ENCODE assay signal across 19 cellular contexts in the genomic region with DNA sequence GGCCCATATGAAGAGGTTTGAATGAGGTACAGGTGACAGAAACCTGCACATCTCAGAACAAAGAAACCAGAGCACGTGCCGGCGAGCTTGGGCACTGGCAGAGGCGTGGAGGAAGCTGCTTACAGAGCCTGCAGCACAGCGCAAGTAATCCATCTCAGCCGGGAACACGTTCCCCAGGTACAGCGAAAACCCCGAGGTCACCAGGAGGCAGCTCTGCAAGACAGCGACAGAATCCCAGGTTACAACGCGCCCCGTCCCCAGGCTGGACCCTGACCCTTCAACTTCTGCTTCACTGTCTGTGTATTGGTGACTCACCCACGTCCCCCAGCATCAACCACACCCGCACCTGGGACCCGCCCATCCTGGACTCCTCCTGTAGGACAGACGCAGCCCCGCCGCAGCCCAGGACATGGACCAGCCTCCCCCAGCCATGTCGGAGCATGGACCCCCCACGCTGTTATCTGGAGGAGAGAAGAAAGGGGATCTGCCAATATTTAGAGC. TPM values are rescaled to one million over a fixed set of nuclear protein-coding genes. Genes with fewer than 3 reads are reported as not detected.
DNase-seq lines count a peak whose midpoint lies in the region; ATAC-seq and TF ChIP-seq lines count a peak whose summit lies in the region.
"Had no signal": no experiment of that assay in that cellular context is flagged by ENCODE, and none has a peak within 500 bp of the region (broad histone marks: within the 10 kb centered on the region; RNA-seq: fewer than 3 reads in every experiment).

No MANE protein-coding gene starts in this region.

- DNase-seq in 8988T (peak; percentile 13), mesothelial cell of epicardium (ENCODE audit: low spot score in 2 of 2, unreplicated experiment in 2 of 2) (no peak), activated gamma-delta T cell (lab: John Stamatoyannopoulos, UW) (no peak)
- no peak for DNase-seq in activated T-cell treated with anti-CD3 and anti-CD28 coated beads, Interleukin-2, amount 50 U/mL, for 72 hours
- DNase-seq in activated effector memory CD4-positive, alpha-beta T cell treated with anti-CD3 and anti-CD28 coated beads, Interleukin-2, amount 50 U/mL, for 16 hours, result no peak
- DNase-seq in CD4-positive, alpha-beta memory T cell, result no peak
- DNase-seq: body of pancreas; CD4-positive, CD25-positive, alpha-beta regulatory T cell; esophagus squamous epithelium; MV-4-11; NCI-H2081 treated with DMSO at 0.1 percent for 48 hours; NCI-H526 treated with DMSO at 0.1 percent for 48 hours; stimulated activated naive CD8-positive, alpha-beta T cell treated with anti-CD3 and anti-CD28 coated beads, Interleukin-15, Interleukin-2, amounts not matched to agents 100 U/mL and 50 U/mL, for 24 hours had no signal

- H3K4me3 ChIP-seq in HEK293 (ENCODE audit: low read depth, low read length), result no peak overlapping the region
- no peak overlapping the region for H3K4me3 ChIP-seq in CD4-positive, alpha-beta memory T cell (ENCODE audit: low read length in 2 of 2)
- H3K4me3 ChIP-seq: body of pancreas, esophagus squamous epithelium had no signal

- H3K27ac ChIP-seq in HEK293 (ENCODE audit: extremely low read depth, low read depth, low read length), result no peak overlapping the region
- no peak overlapping the region for H3K27ac ChIP-seq in CD4-positive, alpha-beta memory T cell (ENCODE audit: low read depth, low read length)
- H3K27ac ChIP-seq: body of pancreas, neutrophil had no signal

- peak overlapping the region in 3 of 5 experiments; percentile 51 to 92 (median 87) for H3K27ac Mint-ChIP-seq in brain
- peak overlapping the region; percentile 30 for H3K27ac Mint-ChIP-seq in mesothelial cell of epicardium
- H3K27ac Mint-ChIP-seq in activated T-cell treated with anti-CD3 and anti-CD28 coated beads, Interleukin-2, amount 50 U/mL, for 72 hours, result no peak overlapping the region
- H3K27ac Mint-ChIP-seq in CD4-positive, alpha-beta memory T cell, result no peak overlapping the region
- H3K27ac Mint-ChIP-seq: activated naive CD8-positive, alpha-beta T cell; CD4-positive, CD25-positive, alpha-beta regulatory T cell had no signal

- H3K4me1 Mint-ChIP-seq in brain, result peaks cover 11% of the 10 kb centered on the region
- H3K4me1 Mint-ChIP-seq in mesothelial cell of epicardium, result peaks cover 41% of the 10 kb centered on the region
- no peaks in the 10 kb centered on the region for H3K4me1 Mint-ChIP-seq in activated T-cell treated with anti-CD3 and anti-CD28 coated beads, Interleukin-2, amount 50 U/mL, for 72 hours (ENCODE audit: low read depth)
- peaks cover 0 to 6% (median 2%) of the 10 kb centered on the region in 4 donors for H3K4me1 Mint-ChIP-seq in CD4-positive, alpha-beta memory T cell

- peak overlapping the region in 3 of 5 experiments; percentile 33 to 55 (median 55) for H3K4me3 Mint-ChIP-seq in brain
- H3K4me3 Mint-ChIP-seq in mesothelial cell of epicardium, result no peak overlapping the region
- H3K4me3 Mint-ChIP-seq in activated T-cell treated with anti-CD3 and anti-CD28 coated beads, Interleukin-2, amount 50 U/mL, for 72 hours, result no peak overlapping the region
- H3K4me3 Mint-ChIP-seq in CD4-positive, alpha-beta memory T cell, result peak overlapping the region in 2 of 8 donors; percentile 17 to 57
- H3K4me3 Mint-ChIP-seq: activated naive CD8-positive, alpha-beta T cell had no signal

- ATAC-seq in activated T-cell treated with anti-CD3 and anti-CD28 coated beads, Interleukin-2, amount 50 U/mL, for 72 hours (replicated peaks in 1 of 2), result no peak
- ATAC-seq: body of pancreas; stimulated activated naive CD8-positive, alpha-beta T cell treated with anti-CD3 and anti-CD28 coated beads, Interleukin-15, Interleukin-2, amounts not matched to agents 100 U/mL and 50 U/mL, for 24 hours had no signal

- no peaks in the 10 kb centered on the region for H3K27me3 ChIP-seq in CD4-positive, alpha-beta memory T cell (ENCODE audit: insufficient read depth, low read length)
- H3K27me3 ChIP-seq: neutrophil had no signal

- H3K4me1 ChIP-seq in HEK293 (ENCODE audit: control insufficient read depth, insufficient read depth, low read length), result no peaks in the 10 kb centered on the region
- no peaks in the 10 kb centered on the region for H3K4me1 ChIP-seq in CD4-positive, alpha-beta memory T cell (ENCODE audit: insufficient read depth, low read length)
- H3K4me1 ChIP-seq: body of pancreas had no signal

- no peaks in the 10 kb centered on the region for H3K36me3 ChIP-seq in HEK293 (ENCODE audit: control insufficient read depth in 2 of 2, insufficient read depth in 1 of 2, low read length in 2 of 2)
- no peaks in the 10 kb centered on the region for H3K36me3 ChIP-seq in CD4-positive, alpha-beta memory T cell (ENCODE audit: insufficient read depth, low read length)
- H3K36me3 ChIP-seq: esophagus squamous epithelium had no signal

- no peaks in the 10 kb centered on the region for H3K27me3 Mint-ChIP-seq in brain
- H3K27me3 Mint-ChIP-seq in mesothelial cell of epicardium (ENCODE audit: low read depth), result peaks cover 3% of the 10 kb centered on the region
- H3K27me3 Mint-ChIP-seq in activated T-cell treated with anti-CD3 and anti-CD28 coated beads, Interleukin-2, amount 50 U/mL, for 72 hours (ENCODE audit: low read depth), result peaks cover 5% of the 10 kb centered on the region
- peaks cover 9 to 19% of the 10 kb centered on the region in 2 donors for H3K27me3 Mint-ChIP-seq in CD4-positive, alpha-beta memory T cell

- POLR2A ChIA-PET in HEK293 (lab: Yijun Ruan, JAX), result no interaction called here
- POLR2A ChIA-PET in CD4-positive, alpha-beta memory T cell (lab: Charles Lee; ENCODE audit: partially characterized antibody), result no interaction called here

- intact Hi-C loops in CD4-positive, alpha-beta memory T cell (cut with micrococcal nuclease), result no loop called here

- CTCF ChIA-PET in HEK293 (lab: Yijun Ruan, JAX), result interaction anchor here (0.5 kb wide), 1 partner anchor 10 kb away, joined by 3 read pairs; no protein-coding TSS in a partner anchor
- CTCF ChIA-PET in CD4-positive, alpha-beta memory T cell (lab: Charles Lee; ENCODE audit: partially characterized antibody), result no interaction called here

- H3K36me3 Mint-ChIP-seq in brain (no peaks in the 10 kb centered on the region), mesothelial cell of epicardium (no peaks in the 10 kb centered on the region)
- H3K36me3 Mint-ChIP-seq in activated T-cell treated with anti-CD3 and anti-CD28 coated beads, Interleukin-2, amount 50 U/mL, for 72 hours (ENCODE audit: insufficient read depth in 2 of 2), result peaks cover 11 to 13% of the 10 kb centered on the region in 2 donors
- no peaks in the 10 kb centered on the region for H3K36me3 Mint-ChIP-seq in CD4-positive, alpha-beta memory T cell
- H3K36me3 Mint-ChIP-seq: activated naive CD8-positive, alpha-beta T cell had no signal

- H3K9me3 Mint-ChIP-seq in brain (peaks cover 0 to 13% (median 7%) of the 10 kb centered on the region in 5 experiments), mesothelial cell of epicardium (no peaks in the 10 kb centered on the region)
- peaks cover 6 to 7% of the 10 kb centered on the region in 2 donors for H3K9me3 Mint-ChIP-seq in activated T-cell treated with anti-CD3 and anti-CD28 coated beads, Interleukin-2, amount 50 U/mL, for 72 hours
- H3K9me3 Mint-ChIP-seq in CD4-positive, alpha-beta memory T cell, result peaks cover 0 to 9% (median 5%) of the 10 kb centered on the region in 8 donors

- no peak for TF ChIP-seq CTCF in HEK293 (tag by site-specific recombination; IDR thresholded peaks at IDR 0.05)
- TF ChIP-seq CTCF in brain (conservative IDR thresholded peaks at IDR 0.05), result no peak
- no peak for TF ChIP-seq CTCF in mesothelial cell of epicardium (IDR thresholded peaks at IDR 0.05; ENCODE audit: unreplicated experiment)

- no peaks in the 10 kb centered on the region for H3K9me3 ChIP-seq in HEK293 (ENCODE audit: control insufficient read depth, insufficient read depth, low read depth, low read length)
- no peaks in the 10 kb centered on the region for H3K9me3 ChIP-seq in CD4-positive, alpha-beta memory T cell (ENCODE audit: control insufficient read depth in 1 of 2, low read length in 2 of 2)
- H3K9me3 ChIP-seq: body of pancreas, esophagus squamous epithelium had no signal

TF ChIP-seq in HEK293, 187 proteins besides CTCF, POLR2A, EP300 and RAD21 (continues in another document):
- TF ChIP-seq, protein P1, sequence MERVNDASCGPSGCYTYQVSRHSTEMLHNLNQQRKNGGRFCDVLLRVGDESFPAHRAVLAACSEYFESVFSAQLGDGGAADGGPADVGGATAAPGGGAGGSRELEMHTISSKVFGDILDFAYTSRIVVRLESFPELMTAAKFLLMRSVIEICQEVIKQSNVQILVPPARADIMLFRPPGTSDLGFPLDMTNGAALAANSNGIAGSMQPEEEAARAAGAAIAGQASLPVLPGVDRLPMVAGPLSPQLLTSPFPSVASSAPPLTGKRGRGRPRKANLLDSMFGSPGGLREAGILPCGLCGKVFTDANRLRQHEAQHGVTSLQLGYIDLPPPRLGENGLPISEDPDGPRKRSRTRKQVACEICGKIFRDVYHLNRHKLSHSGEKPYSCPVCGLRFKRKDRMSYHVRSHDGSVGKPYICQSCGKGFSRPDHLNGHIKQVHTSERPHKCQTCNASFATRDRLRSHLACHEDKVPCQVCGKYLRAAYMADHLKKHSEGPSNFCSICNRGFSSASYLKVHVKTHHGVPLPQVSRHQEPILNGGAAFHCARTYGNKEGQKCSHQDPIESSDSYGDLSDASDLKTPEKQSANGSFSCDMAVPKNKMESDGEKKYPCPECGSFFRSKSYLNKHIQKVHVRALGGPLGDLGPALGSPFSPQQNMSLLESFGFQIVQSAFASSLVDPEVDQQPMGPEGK (tag by site-specific recombination; IDR thresholded peaks at IDR 0.05), result no peak
- TF ChIP-seq ZNF571 (tag by site-specific recombination; IDR thresholded peaks at IDR 0.05), result no peak
- TF ChIP-seq KLF1 (tag by site-specific recombination; IDR thresholded peaks at IDR 0.05), result peak; percentile 64
- TF ChIP-seq ZFP41 (tag by site-specific recombination; IDR thresholded peaks at IDR 0.05; ENCODE audit: borderline replicate concordance), result no peak

RNA-seq across cellular contexts. Expression of a gene that starts 2.2 kb away (rescaled TPM):
- polyA plus RNA-seq in brain (ENCODE audit: insufficient read depth, low read depth, low replicate concordance), result 83.5 TPM
- total RNA-seq in mesothelial cell of epicardium, result 1.8 to 2.1 TPM (median 2.0 TPM) in 3 replicates
- under 1 TPM in 1 of 2 donors, not detected in 1; 0.17 TPM for total RNA-seq in activated T-cell treated with anti-CD3 and anti-CD28 coated beads, Interleukin-2, amount 50 U/mL, for 72 hours
- total RNA-seq in CD4-positive, alpha-beta memory T cell, result not detected
- polyA plus RNA-seq in CD4-positive, alpha-beta memory T cell, result under 1 TPM in 1 of 2 donors, not detected in 1; 0.28 TPM
- total RNA-seq: body of pancreas, Daoy had no signal

RNA-seq across cellular contexts. Expression of a gene that starts 6.8 kb away (rescaled TPM):
- 0.58 TPM for polyA plus RNA-seq in brain (ENCODE audit: insufficient read depth, low read depth, low replicate concordance)
- total RNA-seq in mesothelial cell of epicardium, result 1.7 to 3.5 TPM (median 2.8 TPM) in 3 replicates
- total RNA-seq in activated T-cell treated with anti-CD3 and anti-CD28 coated beads, Interleukin-2, amount 50 U/mL, for 72 hours, result under 1 TPM; 0.25 to 0.36 TPM
- not detected for total RNA-seq in CD4-positive, alpha-beta memory T cell
- not detected for polyA plus RNA-seq in CD4-positive, alpha-beta memory T cell
- total RNA-seq: CD4-positive, CD25-positive, alpha-beta regulatory T cell had no signal
- polyA plus RNA-seq: CD4-positive, CD25-positive, alpha-beta regulatory T cell had no signal

RNA-seq across cellular contexts. Expression of a gene that starts 24.9 kb away (rescaled TPM):
- polyA plus RNA-seq in brain (ENCODE audit: insufficient read depth, low read depth, low replicate concordance), result not detected
- 0.11 to 0.44 TPM (median 0.13 TPM) in 3 replicates for total RNA-seq in mesothelial cell of epicardium
- total RNA-seq in activated T-cell treated with anti-CD3 and anti-CD28 coated beads, Interleukin-2, amount 50 U/mL, for 72 hours, result not detected
- not detected for total RNA-seq in CD4-positive, alpha-beta memory T cell
- not detected for polyA plus RNA-seq in CD4-positive, alpha-beta memory T cell
- total RNA-seq: body of pancreas; CD4-positive, CD25-positive, alpha-beta regulatory T cell; Daoy; esophagus squamous epithelium; urinary bladder had no signal
- polyA plus RNA-seq: CD4-positive, CD25-positive, alpha-beta regulatory T cell; urinary bladder had no signal

Comparison
In these comparisons a context has a peak if more than half of its experiments do, and no peak if none do; other contexts are left out.
1. H3K27ac Mint-ChIP-seq: peak in brain (3 of 5) and mesothelial cell of epicardium (single experiment); none in activated T-cell treated with anti-CD3 and anti-CD28 coated beads, Interleukin-2, amount 50 U/mL, for 72 hours (single experiment) and CD4-positive, alpha-beta memory T cell (0 of 7).
2. H3K4me3 Mint-ChIP-seq: peak in brain (3 of 5); none in mesothelial cell of epicardium (single experiment) and activated T-cell treated with anti-CD3 and anti-CD28 coated beads, Interleukin-2, amount 50 U/mL, for 72 hours (0 of 2).